Comparison of ENCODE assay signal across 2 cellular contexts in the genomic region with DNA sequence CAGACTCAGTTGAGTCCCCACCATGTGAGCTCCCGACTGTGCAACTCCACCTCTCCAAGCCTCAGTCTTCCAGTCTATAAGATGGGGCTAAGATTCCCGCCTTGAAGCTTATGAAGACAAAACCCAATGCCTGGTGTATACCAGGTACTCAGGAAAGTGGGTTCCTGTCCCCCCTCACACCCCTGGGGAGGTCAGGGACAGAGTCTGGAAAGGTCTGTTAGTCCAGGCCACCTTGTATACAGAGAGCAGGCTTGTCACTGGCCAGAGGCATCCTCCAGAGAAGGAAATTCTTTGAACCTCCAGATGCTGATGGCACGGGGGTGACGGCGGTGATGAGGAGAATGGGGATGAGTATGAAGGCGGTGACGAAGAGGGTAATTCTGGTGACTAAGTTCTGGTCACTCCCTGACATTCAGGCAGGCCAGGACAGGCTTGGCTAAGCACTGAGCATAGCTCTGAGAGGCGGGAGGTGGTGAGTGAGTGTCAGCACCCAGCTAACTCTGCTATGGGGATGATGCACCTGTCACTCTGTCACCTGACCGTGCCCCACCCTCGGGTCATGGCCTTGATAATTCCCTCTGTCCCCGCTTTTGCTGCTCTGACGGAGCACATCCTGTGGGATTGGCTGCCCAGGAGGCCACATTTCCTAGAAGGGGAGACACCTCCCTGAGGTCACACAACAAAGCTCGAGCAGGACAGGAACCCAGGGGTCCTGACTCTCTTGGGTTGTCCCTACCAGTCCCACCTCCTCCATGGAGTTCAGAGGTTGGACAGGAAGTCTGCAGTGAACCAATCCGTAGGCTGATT.
A peak's percentile ranks its signal among the peaks of the same experiment; 100 is the strongest.
TF ChIP-seq lines count a peak whose summit lies in the region.

No MANE protein-coding gene starts in this region.

TF ChIP-seq in IMR-90, 13 proteins besides CTCF, POLR2A, EP300 and RAD21:
- TF ChIP-seq, protein P1, sequence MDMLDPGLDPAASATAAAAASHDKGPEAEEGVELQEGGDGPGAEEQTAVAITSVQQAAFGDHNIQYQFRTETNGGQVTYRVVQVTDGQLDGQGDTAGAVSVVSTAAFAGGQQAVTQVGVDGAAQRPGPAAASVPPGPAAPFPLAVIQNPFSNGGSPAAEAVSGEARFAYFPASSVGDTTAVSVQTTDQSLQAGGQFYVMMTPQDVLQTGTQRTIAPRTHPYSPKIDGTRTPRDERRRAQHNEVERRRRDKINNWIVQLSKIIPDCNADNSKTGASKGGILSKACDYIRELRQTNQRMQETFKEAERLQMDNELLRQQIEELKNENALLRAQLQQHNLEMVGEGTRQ (IDR thresholded peaks at IDR 0.05; ENCODE audit: low read depth, low read length), result no peak
- TF ChIP-seq RFX5 (IDR thresholded peaks at IDR 0.05; ENCODE audit: low read depth, low read length) (no peak), CHD1 (IDR thresholded peaks at IDR 0.05; ENCODE audit: low read depth, low read length) (no peak), SMC3 (IDR thresholded peaks at IDR 0.05; ENCODE audit: low read depth, low read length) (no peak), MAZ (IDR thresholded peaks at IDR 0.05; ENCODE audit: borderline replicate concordance, low read depth, low read length) (no peak), RCOR1 (IDR thresholded peaks at IDR 0.05; ENCODE audit: insufficient replicate concordance, low read length) (no peak), BHLHE40 (IDR thresholded peaks at IDR 0.05; ENCODE audit: low read depth, low read length) (no peak), NFE2L2 (IDR thresholded peaks at IDR 0.05; ENCODE audit: low read depth, low read length) (no peak), MXI1 (IDR thresholded peaks at IDR 0.05; ENCODE audit: borderline replicate concordance, low read depth, low read length) (no peak), MAFK (IDR thresholded peaks at IDR 0.05; ENCODE audit: low read depth, low read length) (no peak), CEBPB (IDR thresholded peaks at IDR 0.05; ENCODE audit: low read depth, low read length) (no peak)
- TF ChIP-seq, protein P2, sequence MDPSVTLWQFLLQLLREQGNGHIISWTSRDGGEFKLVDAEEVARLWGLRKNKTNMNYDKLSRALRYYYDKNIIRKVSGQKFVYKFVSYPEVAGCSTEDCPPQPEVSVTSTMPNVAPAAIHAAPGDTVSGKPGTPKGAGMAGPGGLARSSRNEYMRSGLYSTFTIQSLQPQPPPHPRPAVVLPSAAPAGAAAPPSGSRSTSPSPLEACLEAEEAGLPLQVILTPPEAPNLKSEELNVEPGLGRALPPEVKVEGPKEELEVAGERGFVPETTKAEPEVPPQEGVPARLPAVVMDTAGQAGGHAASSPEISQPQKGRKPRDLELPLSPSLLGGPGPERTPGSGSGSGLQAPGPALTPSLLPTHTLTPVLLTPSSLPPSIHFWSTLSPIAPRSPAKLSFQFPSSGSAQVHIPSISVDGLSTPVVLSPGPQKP (IDR thresholded peaks at IDR 0.05; ENCODE audit: borderline replicate concordance, low read depth, low read length), result no peak

TF ChIP-seq in H1, 55 proteins besides CTCF, POLR2A, EP300 and RAD21:
- TF ChIP-seq CTBP2 (IDR thresholded peaks at IDR 0.05; ENCODE audit: borderline replicate concordance, insufficient read depth, insufficient read length, low read length) (no peak), KDM1A (IDR thresholded peaks at IDR 0.05; ENCODE audit: borderline replicate concordance, low read length) (peak; percentile 48; the same call in 1 of the 2 replicates)
